Comparison of ENCODE assay signal across 9 cellular contexts in the genomic region with DNA sequence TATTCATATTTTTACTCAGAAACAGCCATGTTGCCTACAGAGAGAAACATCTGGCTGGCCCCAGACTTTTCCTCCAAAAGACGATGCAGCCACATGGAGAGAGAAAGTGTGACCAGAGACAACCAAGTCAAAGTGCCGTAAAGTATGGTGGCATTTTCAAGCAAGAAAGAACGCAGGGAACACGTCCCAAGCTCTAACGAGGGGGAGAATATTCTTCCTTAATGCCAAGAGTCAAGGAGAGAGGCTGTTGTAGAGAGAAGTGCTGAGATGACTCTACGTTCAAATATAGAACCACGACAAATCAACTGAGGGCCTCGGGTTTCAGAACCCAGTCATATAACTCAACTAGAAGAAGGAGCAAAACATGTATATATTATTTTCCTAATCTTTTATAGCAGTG. TPM values are rescaled to one million over a fixed set of nuclear protein-coding genes. Genes with fewer than 3 reads are reported as not detected.
A peak's percentile ranks its signal among the peaks of the same experiment; 100 is the strongest.
DNase-seq lines count a peak whose midpoint lies in the region; ATAC-seq and TF ChIP-seq lines count a peak whose summit lies in the region.
"Had no signal": no experiment of that assay in that cellular context is flagged by ENCODE, and none has a peak within 500 bp of the region (broad histone marks: within the 10 kb centered on the region; RNA-seq: fewer than 3 reads in every experiment).

No MANE protein-coding gene starts in this region.

- no peaks in the 10 kb centered on the region for H3K27me3 ChIP-seq in transverse colon
- H3K27me3 ChIP-seq: body of pancreas had no signal

- H3K9me3 ChIP-seq in transverse colon, result no peaks in the 10 kb centered on the region
- H3K9me3 ChIP-seq: body of pancreas had no signal

- H3K4me3 Mint-ChIP-seq in activated CD4-positive, alpha-beta memory T cell treated with anti-CD3 and anti-CD28 coated beads for 36 hours, result no peak overlapping the region

- no peaks in the 10 kb centered on the region for H3K36me3 ChIP-seq in transverse colon

- no peak overlapping the region for H3K4me3 ChIP-seq in transverse colon
- H3K4me3 ChIP-seq: body of pancreas had no signal

- peak; percentile 47 for DNase-seq in stimulated activated CD4-positive, alpha-beta T cell treated with anti-CD3 and anti-CD28 coated beads, Interleukin-4, amount 100 ng/mL, for 24 hours
- no peak for DNase-seq in stimulated activated CD4-positive, alpha-beta T cell treated with anti-CD3 and anti-CD28 coated beads, Interleukin-4, amount 100 ng/mL, for 1 hour
- DNase-seq in activated CD4-positive, alpha-beta memory T cell treated with anti-CD3 and anti-CD28 coated beads for 36 hours, result peak; percentile 60
- DNase-seq in left lobe of liver (ENCODE audit: low spot score) (peak; percentile 12), transverse colon (no peak), NCI-H1694 treated with DMSO at 0.1 percent for 48 hours (lab: John Stamatoyannopoulos, UW) (no peak), T1000 (lab: John Stamatoyannopoulos, UW) (no peak)
- DNase-seq in central memory CD4-positive, alpha-beta T cell, result no peak
- DNase-seq: body of pancreas had no signal

- no peaks in the 10 kb centered on the region for H3K9me3 Mint-ChIP-seq in activated CD4-positive, alpha-beta memory T cell treated with anti-CD3 and anti-CD28 coated beads for 36 hours

- peaks cover 35% of the 10 kb centered on the region for H3K36me3 Mint-ChIP-seq in activated CD4-positive, alpha-beta memory T cell treated with anti-CD3 and anti-CD28 coated beads for 36 hours

- no peak for TF ChIP-seq POLR2A in transverse colon (IDR thresholded peaks at IDR 0.05)

- TF ChIP-seq EP300 in transverse colon (IDR thresholded peaks at IDR 0.05; ENCODE audit: low read depth), result no peak

- no peak for ATAC-seq in left lobe of liver
- ATAC-seq: body of pancreas had no signal

- peak overlapping the region; percentile 19 to 81 (median 75) for H3K27ac ChIP-seq in transverse colon
- H3K27ac ChIP-seq: body of pancreas had no signal

- H3K4me1 Mint-ChIP-seq in activated CD4-positive, alpha-beta memory T cell treated with anti-CD3 and anti-CD28 coated beads for 36 hours (ENCODE audit: low read depth), result peaks cover 83% of the 10 kb centered on the region

- TF ChIP-seq CTCF in transverse colon (IDR thresholded peaks at IDR 0.05), result no peak

- peak overlapping the region; percentile 85 for H3K27ac Mint-ChIP-seq in activated CD4-positive, alpha-beta memory T cell treated with anti-CD3 and anti-CD28 coated beads for 36 hours

- 57 to 74% methylated on average over 8 of the region's 8 CpGs for WGBS in transverse colon (ENCODE audit: low coverage in 1 of 2), 2 donors

- in situ Hi-C loops in transverse colon (cut with MboI; ENCODE audit: low pct_ligation_motif_present in 1 of 4, low pct_unique_long_range_greater_than_20kb in 1 of 4, low sequenced_read_pairs in 3 of 4), result no loop called here

- CTCF ChIA-PET in activated CD4-positive, alpha-beta memory T cell treated with anti-CD3 and anti-CD28 coated beads for 36 hours (lab: Charles Lee), result interaction anchor here (1.0 kb wide), 2 partner anchors 13 to 53 kb away, joined by 3 to 6 read pairs; no protein-coding TSS in a partner anchor

- POLR2A ChIA-PET in activated CD4-positive, alpha-beta memory T cell treated with anti-CD3 and anti-CD28 coated beads for 36 hours (lab: Charles Lee), result interaction anchor here (1.2 to 2.2 kb wide), 4 partner anchors 9 to 55 kb away, joined by 3 to 9 read pairs (median 6); no protein-coding TSS in a partner anchor

- peaks cover 11 to 24% (median 19%) of the 10 kb centered on the region in 4 donors for H3K4me1 ChIP-seq in transverse colon
- H3K4me1 ChIP-seq: body of pancreas had no signal

- intact Hi-C loops in activated CD4-positive, alpha-beta memory T cell treated with anti-CD3 and anti-CD28 coated beads for 36 hours (cut with micrococcal nuclease), result loop anchor here (1.0 kb wide), 1 partner anchor 29 kb away; no protein-coding TSS in a partner anchor
- intact Hi-C loops in transverse colon (cut with DNase I; ENCODE audit: low total_unique reads), result no loop called here

- H3K27me3 Mint-ChIP-seq in activated CD4-positive, alpha-beta memory T cell treated with anti-CD3 and anti-CD28 coated beads for 36 hours, result no peaks in the 10 kb centered on the region

RNA-seq across cellular contexts. Expression of a gene that starts 55.9 kb away (rescaled TPM):
- 100 to 1,000 TPM; 215 to 228 TPM for total RNA-seq in activated CD4-positive, alpha-beta memory T cell treated with anti-CD3 and anti-CD28 coated beads for 36 hours
- total RNA-seq in left lobe of liver, result 12.7 TPM
- 100 to 1,000 TPM in 1 of 4 donors, 10 to 100 TPM in 3; 38.5 to 114 (median 62.9) TPM for total RNA-seq in transverse colon

Comparison
In these comparisons a context has a peak if more than half of its experiments do, and no peak if none do; other contexts are left out.
1. DNase-seq: peak in stimulated activated CD4-positive, alpha-beta T cell treated with anti-CD3 and anti-CD28 coated beads, Interleukin-4, amount 100 ng/mL, for 24 hours (single experiment), activated CD4-positive, alpha-beta memory T cell treated with anti-CD3 and anti-CD28 coated beads for 36 hours (single experiment) and left lobe of liver (single experiment); none in stimulated activated CD4-positive, alpha-beta T cell treated with anti-CD3 and anti-CD28 coated beads, Interleukin-4, amount 100 ng/mL, for 1 hour (single experiment), transverse colon (single experiment), NCI-H1694 treated with DMSO at 0.1 percent for 48 hours (single experiment), T1000 (single experiment) and central memory CD4-positive, alpha-beta T cell (single experiment).